ENCODE assay signal across 1 cellular context in the genomic region with DNA sequence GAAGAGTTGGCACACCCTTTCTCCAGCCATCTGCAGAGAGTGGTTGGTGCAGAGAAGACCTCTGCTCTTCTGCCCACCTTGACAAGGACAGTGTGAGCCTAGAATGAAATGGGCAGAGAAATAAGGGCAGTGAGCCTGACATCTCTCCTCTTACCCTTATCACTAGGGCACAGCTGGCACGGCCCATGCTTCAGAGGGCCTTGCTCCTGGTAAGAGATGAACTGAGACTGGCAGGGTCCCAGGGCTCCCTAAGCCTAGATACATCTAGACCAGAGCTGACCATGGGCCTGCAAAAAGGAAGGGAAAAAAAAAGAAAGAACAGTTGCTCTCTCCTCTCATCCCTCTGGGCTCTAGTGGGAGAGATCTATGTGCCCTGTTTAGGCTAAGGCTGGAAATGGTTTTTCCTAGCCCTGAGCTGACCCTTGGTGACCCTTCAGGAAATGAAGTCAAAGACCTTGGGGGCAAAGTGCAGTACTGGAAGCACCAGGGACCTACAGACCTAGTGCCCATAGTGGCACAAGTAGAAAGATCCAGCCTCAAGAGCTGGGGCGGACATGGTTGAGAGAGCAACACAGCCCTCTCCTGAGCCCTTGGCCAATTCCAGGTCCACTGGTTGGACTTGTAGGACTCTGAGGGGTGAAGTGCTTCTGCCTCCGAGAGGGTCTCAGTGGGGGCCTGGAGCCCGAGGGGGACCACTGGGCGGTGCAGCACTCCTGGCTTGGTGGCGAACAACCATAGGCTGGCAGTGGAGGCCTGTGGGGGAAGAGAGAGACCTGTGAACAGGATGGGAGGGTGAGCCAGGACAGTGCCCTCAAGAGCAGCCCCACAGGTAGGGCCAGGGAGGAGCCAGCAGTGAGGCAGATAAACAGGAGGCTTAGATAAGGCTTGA.
TF ChIP-seq lines count a peak whose summit lies in the region.

No MANE protein-coding gene starts in this region.

TF ChIP-seq in GM23338, 12 proteins besides CTCF, POLR2A, EP300 and RAD21 (continued from another document):
- TF ChIP-seq NANOG (IDR thresholded peaks at IDR 0.05; ENCODE audit: borderline replicate concordance): no peak
- no peak for TF ChIP-seq STAT1 (IDR thresholded peaks at IDR 0.05; ENCODE audit: unreplicated experiment)
- TF ChIP-seq ETS1 (IDR thresholded peaks at IDR 0.05): no peak
- TF ChIP-seq JUNB (IDR thresholded peaks at IDR 0.05; ENCODE audit: unreplicated experiment): no peak
- TF ChIP-seq REST (IDR thresholded peaks at IDR 0.05; ENCODE audit: unreplicated experiment): no peak
- TF ChIP-seq ZNF462 (CRISPR knock-in tag; IDR thresholded peaks at IDR 0.05): no peak
- TF ChIP-seq ZNF331 (CRISPR knock-in tag; IDR thresholded peaks at IDR 0.05; ENCODE audit: low read depth): no peak
